ENCODE assay signal across 9 cellular contexts in the genomic region with DNA sequence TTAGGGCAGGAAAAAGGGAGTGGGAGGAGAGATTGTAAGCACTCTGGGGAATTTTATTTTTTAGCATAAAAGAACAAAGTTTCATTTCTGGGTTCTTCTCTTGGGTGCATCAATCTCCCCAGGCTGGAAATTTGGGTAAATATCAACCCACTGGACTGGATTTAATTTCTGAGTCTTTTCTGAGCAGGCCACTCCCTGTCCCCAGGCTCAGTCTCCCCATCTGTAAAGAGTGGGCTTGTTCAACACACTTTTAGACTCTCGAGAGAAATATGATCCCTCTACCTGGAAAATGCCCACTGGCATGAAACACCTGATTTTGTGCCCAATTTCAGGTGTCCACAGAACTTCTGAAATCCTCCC. TPM values are rescaled to one million over a fixed set of nuclear protein-coding genes. Genes with fewer than 3 reads are reported as not detected.
A peak's percentile ranks its signal among the peaks of the same experiment; 100 is the strongest.
DNase-seq lines count a peak whose midpoint lies in the region; FAIRE-seq and TF ChIP-seq lines count a peak whose summit lies in the region.
"Had no signal": no experiment of that assay in that cellular context is flagged by ENCODE, and none has a peak within 500 bp of the region (broad histone marks: within the 10 kb centered on the region; RNA-seq: fewer than 3 reads in every experiment).

No MANE protein-coding gene starts in this region.

- H3K79me2 ChIP-seq in DOHH2 (ENCODE audit: control insufficient read depth, low read length) (peaks cover 15% of the 10 kb centered on the region), endothelial cell of umbilical vein (ENCODE audit: control insufficient read depth, insufficient read depth, low read length) (no peaks in the 10 kb centered on the region), parathyroid adenoma (peaks cover 10% of the 10 kb centered on the region)

- no peaks in the 10 kb centered on the region for H3K36me3 ChIP-seq in DOHH2 (ENCODE audit: control insufficient read depth, low read length)
- no peaks in the 10 kb centered on the region for H3K36me3 ChIP-seq in endothelial cell of umbilical vein (ENCODE audit: control insufficient read depth in 2 of 2, extremely low read depth in 1 of 2, insufficient read depth in 2 of 2, low read length in 2 of 2)
- no peaks in the 10 kb centered on the region for H3K36me3 ChIP-seq in parathyroid adenoma (ENCODE audit: control insufficient read depth, insufficient read depth, low read length)

- H3K4me2 ChIP-seq in DOHH2 (ENCODE audit: low read length) (peak overlapping the region; percentile 75), endothelial cell of umbilical vein (ENCODE audit: insufficient read depth, low read length) (peak overlapping the region; percentile 74), parathyroid adenoma (ENCODE audit: low read length) (peak overlapping the region; percentile 69)

- FAIRE-seq in endothelial cell of umbilical vein (lab: Jason Lieb, UNC): no peak

- H3K9me3 ChIP-seq in DOHH2 (ENCODE audit: control insufficient read depth, insufficient read depth, low read length) (no peaks in the 10 kb centered on the region), endothelial cell of umbilical vein (replicated peaks; ENCODE audit: control insufficient read depth, insufficient read depth, low read length) (no peaks in the 10 kb centered on the region), parathyroid adenoma (ENCODE audit: control insufficient read depth, low read length) (no peaks in the 10 kb centered on the region)

- no peak for TF ChIP-seq POLR2A in endothelial cell of umbilical vein (IDR thresholded peaks at IDR 0.05; ENCODE audit: low read depth, low read length)

- POLR2A ChIA-PET in RWPE1 (lab: Yijun Ruan, JAX; ENCODE audit: low non-redundant PET) (no interaction called here), endothelial cell of umbilical vein (lab: Charles Lee) (interaction anchor here (1.6 kb wide), 1 partner anchor 24 kb away, joined by 4 read pairs; no protein-coding TSS in a partner anchor)

- dilution Hi-C loops in endothelial cell of umbilical vein (cut with MboI; ENCODE audit: extremely low pct_ligation_motif_present, low sequenced_read_pairs): no loop called here

- H4K20me1 ChIP-seq in DOHH2 (ENCODE audit: control insufficient read depth, insufficient read depth, low read depth, low read length) (no peaks in the 10 kb centered on the region), endothelial cell of umbilical vein (replicated peaks; ENCODE audit: control insufficient read depth, extremely low read depth, insufficient read depth, low read length) (no peaks in the 10 kb centered on the region)

- no TSS peak for BruUV-seq in endothelial cell of umbilical vein (replicated peaks; lab: Mats Ljungman, UMichigan)

- peaks cover 9% of the 10 kb centered on the region for H3F3A ChIP-seq in DOHH2 (ENCODE audit: control insufficient read depth, insufficient read depth)

- peak overlapping the region; percentile 92 for H3K4me3 ChIP-seq in DOHH2 (ENCODE audit: low read length)
- H3K4me3 ChIP-seq in endothelial cell of umbilical vein (replicated peaks in 1 of 3; ENCODE audit: insufficient read depth in 1 of 3, low read depth in 1 of 3, low read length in 3 of 3): no peak overlapping the region
- no peak overlapping the region for H3K4me3 ChIP-seq in parathyroid adenoma (ENCODE audit: low read depth, low read length)

- H3K27ac ChIP-seq in DOHH2 (ENCODE audit: low read depth, low read length) (no peak overlapping the region), RWPE1 (peak overlapping the region; percentile 75; the same call in 1 of the 2 replicates), endothelial cell of umbilical vein (ENCODE audit: insufficient read depth, low read depth, low read length) (no peak overlapping the region), parathyroid adenoma (peak overlapping the region; percentile 66)

- TF ChIP-seq CTCF in DOHH2 (IDR thresholded peaks at IDR 0.05; ENCODE audit: low read depth, low read length, poor library complexity, severe bottlenecking) (no peak), RWPE1 (conservative IDR thresholded peaks at IDR 0.05; ENCODE audit: low read depth) (no peak), endothelial cell of umbilical vein (IDR thresholded peaks at IDR 0.05; ENCODE audit: extremely low read depth in 1 of 2, insufficient read depth in 1 of 2, low read depth in 1 of 2, low read length in 2 of 2) (no peak), parathyroid adenoma (IDR thresholded peaks at IDR 0.05) (no peak)

- no peak for DNase-seq in RWPE1 (ENCODE audit: low spot score)
- DNase-seq in endothelial cell of umbilical vein (ENCODE audit: low read depth, low spot score): no peak
- no peak for DNase-seq in NOMO-1 (lab: John Stamatoyannopoulos, UW; ENCODE audit: unreplicated experiment in 2 of 2)
- no peak for DNase-seq in NAMALWA (ENCODE audit: low spot score)
- no peak for DNase-seq in NCI-H146 treated with DMSO at 0.1 percent for 48 hours (lab: John Stamatoyannopoulos, UW; ENCODE audit: unreplicated experiment)
- DNase-seq in central memory CD4-positive, alpha-beta T cell: no peak
- DNase-seq: cortex of kidney had no signal

- H2AFZ ChIP-seq in endothelial cell of umbilical vein (ENCODE audit: low read depth, low read length): no peak overlapping the region
- H2AFZ ChIP-seq in parathyroid adenoma: peak overlapping the region; percentile 79

- intact Hi-C loops in endothelial cell of umbilical vein (cut with micrococcal nuclease): loop anchor here (1.0 kb wide), 1 partner anchor 13 kb away; a partner anchor contains a TSS

- H3K9ac ChIP-seq in endothelial cell of umbilical vein (replicated peaks; ENCODE audit: extremely low read depth, insufficient read depth, low read length) (no peak overlapping the region), parathyroid adenoma (no peak overlapping the region)

- CTCF ChIA-PET in RWPE1 (lab: Yijun Ruan, JAX): interaction anchor here (0.7 to 0.8 kb wide), 3 partner anchors 10 to 49 kb away, joined by 3 read pairs; no protein-coding TSS in a partner anchor
- CTCF ChIA-PET in endothelial cell of umbilical vein (lab: Charles Lee): interaction anchor here (6.7 kb wide), 1 partner anchor 46 kb away, joined by 36 read pairs; no protein-coding TSS in a partner anchor

- H3K4me1 ChIP-seq in DOHH2 (ENCODE audit: control insufficient read depth, low read length) (peaks cover 19% of the 10 kb centered on the region), endothelial cell of umbilical vein (ENCODE audit: control insufficient read depth, extremely low read depth, insufficient read depth, low read length) (peaks cover 13% of the 10 kb centered on the region), parathyroid adenoma (peaks cover 9% of the 10 kb centered on the region)

- no peaks in the 10 kb centered on the region for H3K9me2 ChIP-seq in DOHH2 (replicated peaks; ENCODE audit: control insufficient read depth, low read length)

- H3K9me1 ChIP-seq in endothelial cell of umbilical vein (replicated peaks; ENCODE audit: control insufficient read depth, extremely low read depth, insufficient read depth, low read length): no peaks in the 10 kb centered on the region

- H3K27me3 ChIP-seq in DOHH2 (ENCODE audit: control insufficient read depth, low read length) (no peaks in the 10 kb centered on the region), endothelial cell of umbilical vein (ENCODE audit: control insufficient read depth in 2 of 2, insufficient read depth in 2 of 2, low read length in 2 of 2) (no peaks in the 10 kb centered on the region), parathyroid adenoma (ENCODE audit: control insufficient read depth, insufficient read depth, low read length) (no peaks in the 10 kb centered on the region)

RNA-seq across cellular contexts. Expression of a gene that starts 0.6 kb away (rescaled TPM):
- total RNA-seq in endothelial cell of umbilical vein: not detected in 2 replicates
- polyA plus RNA-seq in endothelial cell of umbilical vein: 0.68 and 1.1 TPM in 2 replicates
- polyA plus RNA-seq in endothelial cell of umbilical vein (2011; cell fraction: cytosol; rRNA removed): 0.26 and 0.55 TPM in 2 replicates
- polyA plus RNA-seq in endothelial cell of umbilical vein (2011; cell fraction: nucleus; rRNA removed): 0.68 and 0.77 TPM in 2 replicates
- 0.31 and 0.40 TPM in 2 replicates for polyA plus RNA-seq in endothelial cell of umbilical vein (2012)
- polyA minus RNA-seq in endothelial cell of umbilical vein: 0.34 TPM in 1 of 2 replicates, not detected in the other
- 16.3 TPM for polyA minus RNA-seq in endothelial cell of umbilical vein (2011; cell fraction: cytosol; rRNA and poly(A)+ RNA removed)
- 0.34 TPM in 1 of 2 replicates, not detected in the other for polyA minus RNA-seq in endothelial cell of umbilical vein (2011; cell fraction: nucleus; rRNA and poly(A)+ RNA removed)

RNA-seq across cellular contexts. Expression of a gene that starts 0.8 kb away (rescaled TPM):
- 4.6 and 7.0 TPM in 2 replicates for total RNA-seq in endothelial cell of umbilical vein
- 5.6 and 7.0 TPM in 2 replicates for polyA plus RNA-seq in endothelial cell of umbilical vein
- 5.0 and 5.3 TPM in 2 replicates for polyA plus RNA-seq in endothelial cell of umbilical vein (2011; cell fraction: cytosol; rRNA removed)
- polyA plus RNA-seq in endothelial cell of umbilical vein (2011; cell fraction: nucleus; rRNA removed): 15.8 and 17.6 TPM in 2 replicates
- polyA plus RNA-seq in endothelial cell of umbilical vein (2012): 3.9 and 5.7 TPM in 2 replicates
- polyA minus RNA-seq in endothelial cell of umbilical vein: 9.7 and 14.9 TPM in 2 replicates
- polyA minus RNA-seq in endothelial cell of umbilical vein (2011; cell fraction: cytosol; rRNA and poly(A)+ RNA removed): 4.3 TPM
- 7.5 and 9.3 TPM in 2 replicates for polyA minus RNA-seq in endothelial cell of umbilical vein (2011; cell fraction: nucleus; rRNA and poly(A)+ RNA removed)

RNA-seq across cellular contexts. Expression of a gene that starts 5.7 kb away (rescaled TPM):
- total RNA-seq in endothelial cell of umbilical vein: not detected in 2 replicates
- polyA plus RNA-seq in endothelial cell of umbilical vein: not detected in 2 replicates
- not detected in 2 replicates for polyA plus RNA-seq in endothelial cell of umbilical vein (2011; cell fraction: cytosol; rRNA removed)
- polyA plus RNA-seq in endothelial cell of umbilical vein (2011; cell fraction: nucleus; rRNA removed): not detected in 2 replicates
- polyA plus RNA-seq in endothelial cell of umbilical vein (2012): not detected in 2 replicates
- not detected in 2 replicates for polyA minus RNA-seq in endothelial cell of umbilical vein
- not detected for polyA minus RNA-seq in endothelial cell of umbilical vein (2011; cell fraction: cytosol; rRNA and poly(A)+ RNA removed)
- not detected in 2 replicates for polyA minus RNA-seq in endothelial cell of umbilical vein (2011; cell fraction: nucleus; rRNA and poly(A)+ RNA removed)

RNA-seq across cellular contexts. Expression of a gene that starts 13.4 kb away (rescaled TPM):
- 81.0 and 85.2 TPM in 2 replicates for total RNA-seq in endothelial cell of umbilical vein
- 82.6 and 90.3 TPM in 2 replicates for polyA plus RNA-seq in endothelial cell of umbilical vein
- polyA plus RNA-seq in endothelial cell of umbilical vein (2011; cell fraction: cytosol; rRNA removed): 82.3 and 91.8 TPM in 2 replicates
- polyA plus RNA-seq in endothelial cell of umbilical vein (2011; cell fraction: nucleus; rRNA removed): 47.2 and 50.1 TPM in 2 replicates
- polyA plus RNA-seq in endothelial cell of umbilical vein (2012): 95.9 and 115 TPM in 2 replicates
- polyA minus RNA-seq in endothelial cell of umbilical vein: 77.3 and 80.7 TPM in 2 replicates
- polyA minus RNA-seq in endothelial cell of umbilical vein (2011; cell fraction: cytosol; rRNA and poly(A)+ RNA removed): 86.2 TPM
- 16.5 and 17.9 TPM in 2 replicates for polyA minus RNA-seq in endothelial cell of umbilical vein (2011; cell fraction: nucleus; rRNA and poly(A)+ RNA removed)

RNA-seq across cellular contexts. Expression of a gene that starts 35.2 kb away (rescaled TPM):
- 79.5 and 89.6 TPM in 2 replicates for total RNA-seq in endothelial cell of umbilical vein
- 85.7 and 101 TPM in 2 replicates for polyA plus RNA-seq in endothelial cell of umbilical vein
- 71.6 and 78.1 TPM in 2 replicates for polyA plus RNA-seq in endothelial cell of umbilical vein (2011; cell fraction: cytosol; rRNA removed)
- polyA plus RNA-seq in endothelial cell of umbilical vein (2011; cell fraction: nucleus; rRNA removed): 127 and 149 TPM in 2 replicates
- 76.8 and 87.4 TPM in 2 replicates for polyA plus RNA-seq in endothelial cell of umbilical vein (2012)
- 176 and 200 TPM in 2 replicates for polyA minus RNA-seq in endothelial cell of umbilical vein
- polyA minus RNA-seq in endothelial cell of umbilical vein (2011; cell fraction: cytosol; rRNA and poly(A)+ RNA removed): 50.8 TPM
- 68.3 and 109 TPM in 2 replicates for polyA minus RNA-seq in endothelial cell of umbilical vein (2011; cell fraction: nucleus; rRNA and poly(A)+ RNA removed)

Comparison
In these comparisons a context has a peak if more than half of its experiments do, and no peak if none do; other contexts are left out.
1. H3K27ac ChIP-seq: peak in RWPE1 (single experiment) and parathyroid adenoma (single experiment); none in DOHH2 (single experiment) and endothelial cell of umbilical vein (single experiment).
2. Peak in every context shown above with its lines, with median percentiles within 50 percentile points of each other: H3K4me2 ChIP-seq.